Comparison of ENCODE assay signal across 10 cellular contexts in genomic region chr12:71947645-71948105, GRCh38. TPM values are rescaled to one million over a fixed set of nuclear protein-coding genes. Genes with fewer than 3 reads are reported as not detected.
DNase-seq lines count a peak whose midpoint lies in the region; ATAC-seq and TF ChIP-seq lines count a peak whose summit lies in the region.
"Had no signal": no experiment of that assay in that cellular context is flagged by ENCODE, and none has a peak within 500 bp of the region (broad histone marks: within the 10 kb centered on the region; RNA-seq: fewer than 3 reads in every experiment).

No MANE protein-coding gene starts in this region.

- no peak for TF ChIP-seq CTCF in endodermal cell (conservative IDR thresholded peaks at IDR 0.05)

- H2BK5ac ChIP-seq in neuronal stem cell (ENCODE audit: low read length): no peak overlapping the region

- H3K27ac Mint-ChIP-seq in endodermal cell: peak overlapping the region; percentile 85
- H3K27ac Mint-ChIP-seq: activated naive CD4-positive, alpha-beta T cell treated with anti-CD3 and anti-CD28 coated beads for 36 hours; nephron had no signal

- H3K14ac ChIP-seq in neuronal stem cell (ENCODE audit: low read length): no peak overlapping the region

- DNase-seq in H7 (peak; percentile 28), NCI-H446 treated with DMSO at 0.1 percent for 48 hours (lab: John Stamatoyannopoulos, UW) (peak; percentile 88), endodermal cell (peak; percentile 91), neuronal stem cell (ENCODE audit: low spot score) (peak; percentile 82)
- DNase-seq in activated naive CD4-positive, alpha-beta T cell treated with anti-CD3 and anti-CD28 coated beads, Interleukin-2, amount 50 U/mL, for 16 hours: no peak
- DNase-seq: activated naive CD4-positive, alpha-beta T cell treated with anti-CD3 and anti-CD28 coated beads for 36 hours had no signal

- peaks cover 9% of the 10 kb centered on the region for H3K27me3 Mint-ChIP-seq in endodermal cell (ENCODE audit: insufficient read depth)

- peaks cover 8% of the 10 kb centered on the region for H3K4me1 ChIP-seq in endodermal cell (ENCODE audit: control insufficient read depth, insufficient read depth, low read length)
- peaks cover 16 to 31% of the 10 kb centered on the region in 2 donors for H3K4me1 ChIP-seq in neuronal stem cell (ENCODE audit: control insufficient read depth in 2 of 2, insufficient read depth in 1 of 2, low read depth in 1 of 2, low read length in 2 of 2)

- WGBS in endodermal cell (ENCODE audit: insufficient coverage in 1 of 2, insufficient read length in 1 of 2), 2 experiments: 7 to 49% methylated on average over 5 to 9 of the region's 9 CpGs
- WGBS in neuronal stem cell (ENCODE audit: extremely low coverage in 2 of 2, insufficient read length in 2 of 2, insufficient replicate concordance in 1 of 2), 2 donors: no CpG with 5 or more reads among the region's 9 CpGs

- peak overlapping the region; percentile 25 for H2AFZ ChIP-seq in neuronal stem cell (ENCODE audit: low read length)

- peaks cover 63% of the 10 kb centered on the region for H3K4me1 Mint-ChIP-seq in endodermal cell
- H3K4me1 Mint-ChIP-seq: nephron had no signal

- no peak overlapping the region for H2BK15ac ChIP-seq in neuronal stem cell (ENCODE audit: low read length)

- no peaks in the 10 kb centered on the region for H3K9me3 Mint-ChIP-seq in endodermal cell
- H3K9me3 Mint-ChIP-seq: activated naive CD4-positive, alpha-beta T cell treated with anti-CD3 and anti-CD28 coated beads for 36 hours; nephron had no signal

- ATAC-seq in HG02840 (IDR thresholded peaks at IDR 0.05; ENCODE audit: low FRiP score, unreplicated experiment) (no peak), GM18861 (IDR thresholded peaks at IDR 0.05; ENCODE audit: unreplicated experiment) (no peak), HG02885 (IDR thresholded peaks at IDR 0.05; ENCODE audit: poor library complexity, unreplicated experiment) (no peak)

- H3K4ac ChIP-seq in neuronal stem cell (ENCODE audit: low read length): no peak overlapping the region

- H3K9ac ChIP-seq in endodermal cell (ENCODE audit: extremely low read depth, low read length, poor library complexity, severe bottlenecking) (no peak overlapping the region), neuronal stem cell (ENCODE audit: low read depth, low read length, poor library complexity) (no peak overlapping the region)

- H3K4me3 ChIP-seq in H7 (ENCODE audit: insufficient read depth, low read depth, low read length) (no peak overlapping the region), endodermal cell (ENCODE audit: low read length) (no peak overlapping the region), neuronal stem cell (ENCODE audit: low read length in 2 of 2) (no peak overlapping the region)

- no peaks in the 10 kb centered on the region for H3K79me1 ChIP-seq in neuronal stem cell (ENCODE audit: low read depth, low read length)

- H4K8ac ChIP-seq in neuronal stem cell (ENCODE audit: low read depth, low read length): no peak overlapping the region

- no peak overlapping the region for H2AK5ac ChIP-seq in neuronal stem cell (ENCODE audit: low read depth, low read length)

- no peak overlapping the region for H3K23ac ChIP-seq in neuronal stem cell (ENCODE audit: low read depth, low read length, poor library complexity)

- H3K18ac ChIP-seq in neuronal stem cell (ENCODE audit: low read length): no peak overlapping the region

- no peaks in the 10 kb centered on the region for H3K36me3 ChIP-seq in H7 (replicated peaks; ENCODE audit: control insufficient read depth, insufficient read depth, low read length)
- H3K36me3 ChIP-seq in endodermal cell (ENCODE audit: control insufficient read depth, insufficient read depth, low read length): no peaks in the 10 kb centered on the region
- H3K36me3 ChIP-seq in neuronal stem cell (replicated peaks in 1 of 2; ENCODE audit: control insufficient read depth in 2 of 2, insufficient read depth in 2 of 2, low read length in 2 of 2): no peaks in the 10 kb centered on the region

- H3K36me3 Mint-ChIP-seq in endodermal cell (ENCODE audit: low read depth): no peaks in the 10 kb centered on the region

- no peaks in the 10 kb centered on the region for H3K27me3 ChIP-seq in H7 (ENCODE audit: control insufficient read depth, insufficient read depth, low read length)
- no peaks in the 10 kb centered on the region for H3K27me3 ChIP-seq in endodermal cell (ENCODE audit: control insufficient read depth, insufficient read depth, low read length, poor library complexity, severe bottlenecking)
- no peaks in the 10 kb centered on the region for H3K27me3 ChIP-seq in neuronal stem cell (ENCODE audit: control insufficient read depth in 3 of 3, insufficient read depth in 3 of 3, low read depth in 1 of 3, low read length in 3 of 3)

- H3K27ac ChIP-seq in endodermal cell (ENCODE audit: low read depth, low read length) (peak overlapping the region; percentile 82), neuronal stem cell (replicated peaks; ENCODE audit: low read length) (peak overlapping the region; percentile 86)

- H3K9me3 ChIP-seq in endodermal cell (ENCODE audit: control insufficient read depth, low read length) (no peaks in the 10 kb centered on the region), neuronal stem cell (replicated peaks in 1 of 2; ENCODE audit: control insufficient read depth in 2 of 2, insufficient read depth in 1 of 2, low read depth in 1 of 2, low read length in 2 of 2) (peaks cover 0 to 9% of the 10 kb centered on the region in 2 donors)

- no peak overlapping the region for H3K4me3 Mint-ChIP-seq in endodermal cell
- H3K4me3 Mint-ChIP-seq: activated naive CD4-positive, alpha-beta T cell treated with anti-CD3 and anti-CD28 coated beads for 36 hours; nephron had no signal

- H4K91ac ChIP-seq in neuronal stem cell (ENCODE audit: low read depth, low read length, poor library complexity): no peak overlapping the region

- H3K4me2 ChIP-seq in neuronal stem cell (ENCODE audit: insufficient read depth, low read length, poor library complexity, severe bottlenecking): peak overlapping the region; percentile 29

- no peak overlapping the region for H2BK12ac ChIP-seq in neuronal stem cell (ENCODE audit: low read length)

- no peak overlapping the region for H2BK120ac ChIP-seq in neuronal stem cell (ENCODE audit: low read depth, low read length)

RNA-seq across cellular contexts. Expression of gene TPH2, which starts 9.0 kb away (rescaled TPM):
- 0.11 TPM in 1 of 2 replicates, not detected in the other for total RNA-seq in H7 (2014; rRNA removed; shearing (Covaris generic))
- under 1 TPM in 1 of 2 donors, not detected in 1; 0.11 TPM for total RNA-seq in endodermal cell
- polyA plus RNA-seq in endodermal cell (2013, experiment 1 of 2): not detected
- polyA plus RNA-seq in endodermal cell (2013, experiment 2 of 2): 0.12 TPM
- polyA plus RNA-seq in neuronal stem cell (2013, experiment 1 of 2): 0.03 TPM
- polyA plus RNA-seq in neuronal stem cell (2013, experiment 2 of 2): 0.03 TPM
- total RNA-seq: activated naive CD4-positive, alpha-beta T cell treated with anti-CD3 and anti-CD28 coated beads for 36 hours had no signal
